In the genomic region with DNA sequence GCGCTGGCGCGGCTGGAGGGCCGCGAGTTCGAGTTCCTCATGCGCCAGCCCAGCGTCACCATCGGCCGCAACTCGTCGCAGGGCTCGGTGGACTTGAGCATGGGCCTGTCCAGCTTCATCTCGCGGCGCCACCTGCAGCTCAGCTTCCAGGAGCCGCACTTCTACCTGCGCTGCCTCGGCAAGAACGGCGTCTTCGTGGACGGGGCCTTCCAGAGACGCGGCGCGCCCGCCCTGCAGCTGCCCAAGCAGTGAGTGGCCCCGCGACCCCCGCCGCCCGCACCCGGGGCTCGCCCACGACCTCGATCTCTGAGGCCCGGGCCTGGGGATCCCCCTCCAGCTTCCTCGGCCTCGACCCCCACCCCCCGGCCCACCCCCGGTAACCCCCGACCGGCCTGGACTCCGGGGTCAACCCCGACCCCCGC, we compare ENCODE assay signal across 8 cellular contexts. TPM values are rescaled to one million over a fixed set of nuclear protein-coding genes. Genes with fewer than 3 reads are reported as not detected.
DNase-seq lines count a peak whose midpoint lies in the region; ATAC-seq and TF ChIP-seq lines count a peak whose summit lies in the region.

No MANE protein-coding gene starts in this region.

- peak overlapping the region; percentile 60; the same call in 1 of the 2 replicates for H3K27ac ChIP-seq in Panc1 (ENCODE audit: low read length)
- peak overlapping the region; percentile 93 for H3K27ac ChIP-seq in left ventricle myocardium inferior (replicated peaks)

- H3K27me3 Mint-ChIP-seq in activated naive CD8-positive, alpha-beta T cell: no peaks in the 10 kb centered on the region

- H3K4me1 Mint-ChIP-seq in activated naive CD8-positive, alpha-beta T cell (ENCODE audit: low read depth): peaks cover 38% of the 10 kb centered on the region

- H3K36me3 Mint-ChIP-seq in activated naive CD8-positive, alpha-beta T cell: no peaks in the 10 kb centered on the region

- in situ Hi-C loops in Panc1 (cut with HindIII; ENCODE audit: low pct_unique_long_range_greater_than_20kb, low sequenced_read_pairs): no loop called here

- H3K36me3 ChIP-seq in Panc1 (ENCODE audit: control insufficient read depth, insufficient read depth, low read length): no peaks in the 10 kb centered on the region
- H3K36me3 ChIP-seq in left ventricle myocardium inferior: peaks cover 3% of the 10 kb centered on the region

- H3K9me3 ChIP-seq in Panc1 (ENCODE audit: control insufficient read depth, insufficient read depth, low read depth, low read length) (no peaks in the 10 kb centered on the region), left ventricle myocardium inferior (replicated peaks) (no peaks in the 10 kb centered on the region)

- BruUV-seq in Panc1 (replicated peaks; lab: Mats Ljungman, UMichigan): no TSS peak

- POLR2A ChIA-PET in Panc1 (lab: Charles Lee): interaction anchor here (0.6 kb wide), 1 partner anchor 68 kb away, joined by 8 read pairs; no protein-coding TSS in a partner anchor

- peak overlapping the region; percentile 69 to 90 for H3K4me3 ChIP-seq in Panc1 (ENCODE audit: low read depth in 2 of 2, low read length in 2 of 2)
- peak overlapping the region; percentile 97 for H3K4me3 ChIP-seq in left ventricle myocardium inferior

- CTCF ChIA-PET in Panc1 (lab: Charles Lee): interaction anchor here (1.6 kb wide), 1 partner anchor 41 kb away, joined by 6 read pairs; no protein-coding TSS in a partner anchor

- H3K27me3 ChIP-seq in Panc1 (ENCODE audit: control insufficient read depth, insufficient read depth, low read length) (no peaks in the 10 kb centered on the region), left ventricle myocardium inferior (ENCODE audit: low read depth) (no peaks in the 10 kb centered on the region)

- H3K4me3 Mint-ChIP-seq in activated naive CD8-positive, alpha-beta T cell: peak overlapping the region; percentile 74

- no peak for TF ChIP-seq CTCF in Panc1 (IDR thresholded peaks at IDR 0.05)
- TF ChIP-seq CTCF in left ventricle myocardium inferior (IDR thresholded peaks at IDR 0.05; ENCODE audit: borderline replicate concordance): no peak

- peaks cover 14% of the 10 kb centered on the region for H3K4me1 ChIP-seq in Panc1 (ENCODE audit: control insufficient read depth, insufficient read depth, low read length)
- peaks cover 51% of the 10 kb centered on the region for H3K4me1 ChIP-seq in left ventricle myocardium inferior

- intact Hi-C loops in Panc1 (cut with micrococcal nuclease; ENCODE audit: unreplicated experiment): loop anchor here (2.0 kb wide), 1 partner anchor 42 kb away; no protein-coding TSS in a partner anchor
- intact Hi-C loops in left ventricle myocardium inferior (cut with micrococcal nuclease): loop anchor here (5.0 to 10.0 kb wide), 2 partner anchors 40 to 62 kb away; no protein-coding TSS in a partner anchor
- intact Hi-C loops in sciatic nerve (cut with DNase I): loop anchor here (5.0 to 10.0 kb wide), 2 partner anchors 40 to 72 kb away; no protein-coding TSS in a partner anchor

- ATAC-seq in HG02973 (IDR thresholded peaks at IDR 0.05; ENCODE audit: unreplicated experiment) (peak; percentile 28), Panc1 (peak; percentile 77), sciatic nerve (peak; percentile 5)

- peak overlapping the region; percentile 94 for H3K27ac Mint-ChIP-seq in activated naive CD8-positive, alpha-beta T cell

- DNase-seq in activated T-cell treated with anti-CD3 and anti-CD28 coated beads for 1 hour (ENCODE audit: low read depth) (peak; percentile 24), activated T-cell treated with anti-CD3 and anti-CD28 coated beads for 4 hours (no peak), Panc1 (ENCODE audit: low read depth, low spot score) (no peak), left ventricle myocardium inferior (peak; percentile 61), sciatic nerve (ENCODE audit: low spot score) (peak; percentile 72), cortex of kidney (lab: John Stamatoyannopoulos, UW) (no peak)

- H3K9me3 Mint-ChIP-seq in activated naive CD8-positive, alpha-beta T cell (ENCODE audit: low read depth): no peaks in the 10 kb centered on the region

RNA-seq across cellular contexts. Expression of gene FOXK1, which starts 0.5 kb away (rescaled TPM):
- total RNA-seq in Panc1 (2021; ENCODE audit: unreplicated experiment): 72.7 TPM
- polyA plus RNA-seq in Panc1 (2012; ENCODE audit: insufficient read length): 17.7 TPM
- total RNA-seq in left ventricle myocardium inferior: 18.3 TPM
- total RNA-seq in sciatic nerve: 37.7 TPM

Comparison
In these comparisons a context has a peak if more than half of its experiments do, and no peak if none do; other contexts are left out.
1. DNase-seq: peak in activated T-cell treated with anti-CD3 and anti-CD28 coated beads for 1 hour (single experiment), left ventricle myocardium inferior (single experiment) and sciatic nerve (single experiment); none in activated T-cell treated with anti-CD3 and anti-CD28 coated beads for 4 hours (single experiment), Panc1 (single experiment) and cortex of kidney (single experiment).
2. ATAC-seq: peak in every context shown above with its lines; median percentile 77 in Panc1; 28 in HG02973; 5 in sciatic nerve.